ENCODE assay signal across 7 cellular contexts in genomic region chr12:4909734-4910501, GRCh38. TPM values are rescaled to one million over a fixed set of nuclear protein-coding genes. Genes with fewer than 3 reads are reported as not detected.
DNase-seq lines count a peak whose midpoint lies in the region; ATAC-seq and TF ChIP-seq lines count a peak whose summit lies in the region.

Gene KCNA1 (plus strand): TSS chr12:4909905. CDS start chr12:4911379, 1,474 bp downstream.

- peaks cover 5% of the 10 kb centered on the region for H3K36me3 Mint-ChIP-seq in natural killer cell treated with Interleukin-12 subunit alpha and Interleukin-12 subunit beta and Interleukin-15 and Interleukin-18, amount 100 ng/mL, for 72 hours

- H3K4me1 Mint-ChIP-seq in natural killer cell treated with Interleukin-12 subunit alpha and Interleukin-12 subunit beta and Interleukin-15 and Interleukin-18, amount 100 ng/mL, for 72 hours (ENCODE audit: low read depth in 2 of 2): peaks cover 0 to 10% of the 10 kb centered on the region in 2 donors

- peak within 1 kb of the TSS; percentile 2 for H3K4me3 ChIP-seq in epithelial cell of esophagus (ENCODE audit: low read length)

- no peak for TF ChIP-seq CTCF in GM13976 (IDR thresholded peaks at IDR 0.05; ENCODE audit: borderline replicate concordance, control extremely low read depth, extremely low read depth, insufficient read depth, missing control alignments)
- TF ChIP-seq CTCF in epithelial cell of esophagus (IDR thresholded peaks at IDR 0.05; ENCODE audit: insufficient read depth, low read depth, low read length, missing control alignments): no peak

- H3K4me3 Mint-ChIP-seq in natural killer cell treated with Interleukin-12 subunit alpha and Interleukin-12 subunit beta and Interleukin-15 and Interleukin-18, amount 100 ng/mL, for 72 hours: peak within 1 kb of the TSS; percentile 81

- no peak within 1 kb of the TSS for H3K27ac Mint-ChIP-seq in natural killer cell treated with Interleukin-12 subunit alpha and Interleukin-12 subunit beta and Interleukin-15 and Interleukin-18, amount 100 ng/mL, for 72 hours

- peak in 1 of 2 donors; percentile 11 for ATAC-seq in natural killer cell treated with Interleukin-12 subunit alpha and Interleukin-12 subunit beta and Interleukin-15 and Interleukin-18, amount 100 ng/mL, for 72 hours
- ATAC-seq in GM21447 (IDR thresholded peaks at IDR 0.05; ENCODE audit: unreplicated experiment): no peak
- no peak for ATAC-seq in HG03354 (IDR thresholded peaks at IDR 0.05; ENCODE audit: poor library complexity, severe bottlenecking, unreplicated experiment)
- no peak for ATAC-seq in GM18520 (IDR thresholded peaks at IDR 0.05; ENCODE audit: unreplicated experiment)

- DNase-seq in GM13976 (ENCODE audit: low spot score): peak; percentile 66
- peak; percentile 93 for DNase-seq in NCI-H69 (lab: John Stamatoyannopoulos, UW)
- DNase-seq in epithelial cell of esophagus (ENCODE audit: low read depth): no peak
- no peak for DNase-seq in natural killer cell treated with Interleukin-12 subunit alpha and Interleukin-12 subunit beta and Interleukin-15 and Interleukin-18, amount 100 ng/mL, for 72 hours (ENCODE audit: low spot score)

- H3K9me3 Mint-ChIP-seq in natural killer cell treated with Interleukin-12 subunit alpha and Interleukin-12 subunit beta and Interleukin-15 and Interleukin-18, amount 100 ng/mL, for 72 hours: no peaks in the 10 kb centered on the region

- peaks cover 25 to 30% of the 10 kb centered on the region in 2 donors for H3K27me3 Mint-ChIP-seq in natural killer cell treated with Interleukin-12 subunit alpha and Interleukin-12 subunit beta and Interleukin-15 and Interleukin-18, amount 100 ng/mL, for 72 hours

- in situ Hi-C loops in GM13976 (cut with MboI; ENCODE audit: low sequenced_read_pairs, unreplicated experiment): no loop called here

RNA-seq across cellular contexts. Expression of gene KCNA1, which starts in this region (rescaled TPM):
- not detected for total RNA-seq in natural killer cell treated with Interleukin-12 subunit alpha and Interleukin-12 subunit beta and Interleukin-15 and Interleukin-18, amount 100 ng/mL, for 72 hours

Comparison
In these comparisons a context has a peak if more than half of its experiments do, and no peak if none do; other contexts are left out.
1. DNase-seq: peak in GM13976 (single experiment) and NCI-H69 (single experiment); none in epithelial cell of esophagus (single experiment) and natural killer cell treated with Interleukin-12 subunit alpha and Interleukin-12 subunit beta and Interleukin-15 and Interleukin-18, amount 100 ng/mL, for 72 hours (single experiment).